ENCODE assay signal across 2 cellular contexts in genomic region chr9:77170991-77171699, GRCh38.
TF ChIP-seq lines count a peak whose summit lies in the region.

No MANE protein-coding gene starts in this region.

TF ChIP-seq in H1, 55 proteins besides CTCF, POLR2A, EP300 and RAD21:
- TF ChIP-seq SUZ12 (IDR thresholded peaks at IDR 0.05; ENCODE audit: low read length) (no peak), TAF1 (IDR thresholded peaks at IDR 0.05; ENCODE audit: low read depth, low read length) (no peak), MAFK (IDR thresholded peaks at IDR 0.05; ENCODE audit: low read depth, low read length) (no peak), GTF2F1 (IDR thresholded peaks at IDR 0.05; ENCODE audit: borderline replicate concordance, low read depth, low read length) (no peak), ATF3 (IDR thresholded peaks at IDR 0.05; ENCODE audit: insufficient read depth, low read depth, low read length) (no peak), SP1 (IDR thresholded peaks at IDR 0.05; ENCODE audit: low read depth, low read length) (no peak), PHF8 (conservative IDR thresholded peaks at IDR 0.05; ENCODE audit: low read depth, low read length) (no peak), SAP30 (IDR thresholded peaks at IDR 0.05; ENCODE audit: insufficient read depth, insufficient replicate concordance, low read length) (no peak), RNF2 (IDR thresholded peaks at IDR 0.05; ENCODE audit: borderline replicate concordance, low read depth, low read length, missing control alignments, poor library complexity, severe bottlenecking) (no peak), USF2 (IDR thresholded peaks at IDR 0.05; ENCODE audit: low read length) (no peak)
- TF ChIP-seq, protein P1, sequence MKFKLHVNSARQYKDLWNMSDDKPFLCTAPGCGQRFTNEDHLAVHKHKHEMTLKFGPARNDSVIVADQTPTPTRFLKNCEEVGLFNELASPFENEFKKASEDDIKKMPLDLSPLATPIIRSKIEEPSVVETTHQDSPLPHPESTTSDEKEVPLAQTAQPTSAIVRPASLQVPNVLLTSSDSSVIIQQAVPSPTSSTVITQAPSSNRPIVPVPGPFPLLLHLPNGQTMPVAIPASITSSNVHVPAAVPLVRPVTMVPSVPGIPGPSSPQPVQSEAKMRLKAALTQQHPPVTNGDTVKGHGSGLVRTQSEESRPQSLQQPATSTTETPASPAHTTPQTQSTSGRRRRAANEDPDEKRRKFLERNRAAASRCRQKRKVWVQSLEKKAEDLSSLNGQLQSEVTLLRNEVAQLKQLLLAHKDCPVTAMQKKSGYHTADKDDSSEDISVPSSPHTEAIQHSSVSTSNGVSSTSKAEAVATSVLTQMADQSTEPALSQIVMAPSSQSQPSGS (IDR thresholded peaks at IDR 0.05; ENCODE audit: low read length), result no peak

TF ChIP-seq in liver, 16 proteins besides CTCF, POLR2A, EP300 and RAD21:
- TF ChIP-seq EGR1 (IDR thresholded peaks at IDR 0.05; ENCODE audit: low read depth in 2 of 2), result no peak
- peak; percentile 53 to 90 for TF ChIP-seq RXRA (IDR thresholded peaks at IDR 0.05)
- TF ChIP-seq NR2F2 (IDR thresholded peaks at IDR 0.05), result peak; percentile 22
- peak; percentile 5 for TF ChIP-seq FOXA2 (IDR thresholded peaks at IDR 0.05)
- TF ChIP-seq, protein P2, sequence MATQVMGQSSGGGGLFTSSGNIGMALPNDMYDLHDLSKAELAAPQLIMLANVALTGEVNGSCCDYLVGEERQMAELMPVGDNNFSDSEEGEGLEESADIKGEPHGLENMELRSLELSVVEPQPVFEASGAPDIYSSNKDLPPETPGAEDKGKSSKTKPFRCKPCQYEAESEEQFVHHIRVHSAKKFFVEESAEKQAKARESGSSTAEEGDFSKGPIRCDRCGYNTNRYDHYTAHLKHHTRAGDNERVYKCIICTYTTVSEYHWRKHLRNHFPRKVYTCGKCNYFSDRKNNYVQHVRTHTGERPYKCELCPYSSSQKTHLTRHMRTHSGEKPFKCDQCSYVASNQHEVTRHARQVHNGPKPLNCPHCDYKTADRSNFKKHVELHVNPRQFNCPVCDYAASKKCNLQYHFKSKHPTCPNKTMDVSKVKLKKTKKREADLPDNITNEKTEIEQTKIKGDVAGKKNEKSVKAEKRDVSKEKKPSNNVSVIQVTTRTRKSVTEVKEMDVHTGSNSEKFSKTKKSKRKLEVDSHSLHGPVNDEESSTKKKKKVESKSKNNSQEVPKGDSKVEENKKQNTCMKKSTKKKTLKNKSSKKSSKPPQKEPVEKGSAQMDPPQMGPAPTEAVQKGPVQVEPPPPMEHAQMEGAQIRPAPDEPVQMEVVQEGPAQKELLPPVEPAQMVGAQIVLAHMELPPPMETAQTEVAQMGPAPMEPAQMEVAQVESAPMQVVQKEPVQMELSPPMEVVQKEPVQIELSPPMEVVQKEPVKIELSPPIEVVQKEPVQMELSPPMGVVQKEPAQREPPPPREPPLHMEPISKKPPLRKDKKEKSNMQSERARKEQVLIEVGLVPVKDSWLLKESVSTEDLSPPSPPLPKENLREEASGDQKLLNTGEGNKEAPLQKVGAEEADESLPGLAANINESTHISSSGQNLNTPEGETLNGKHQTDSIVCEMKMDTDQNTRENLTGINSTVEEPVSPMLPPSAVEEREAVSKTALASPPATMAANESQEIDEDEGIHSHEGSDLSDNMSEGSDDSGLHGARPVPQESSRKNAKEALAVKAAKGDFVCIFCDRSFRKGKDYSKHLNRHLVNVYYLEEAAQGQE (IDR thresholded peaks at IDR 0.05), result no peak
- TF ChIP-seq HNF4A (conservative IDR thresholded peaks at IDR 0.05), result peak; percentile 38 to 76
- TF ChIP-seq SP1 (IDR thresholded peaks at IDR 0.05), result peak; percentile 90
- TF ChIP-seq JUND (IDR thresholded peaks at IDR 0.05), result peak in 1 of 2 donors; percentile 16
- peak; percentile 55 for TF ChIP-seq ATF3 (IDR thresholded peaks at IDR 0.05)
